ENCODE assay signal across 9 cellular contexts in the genomic region with DNA sequence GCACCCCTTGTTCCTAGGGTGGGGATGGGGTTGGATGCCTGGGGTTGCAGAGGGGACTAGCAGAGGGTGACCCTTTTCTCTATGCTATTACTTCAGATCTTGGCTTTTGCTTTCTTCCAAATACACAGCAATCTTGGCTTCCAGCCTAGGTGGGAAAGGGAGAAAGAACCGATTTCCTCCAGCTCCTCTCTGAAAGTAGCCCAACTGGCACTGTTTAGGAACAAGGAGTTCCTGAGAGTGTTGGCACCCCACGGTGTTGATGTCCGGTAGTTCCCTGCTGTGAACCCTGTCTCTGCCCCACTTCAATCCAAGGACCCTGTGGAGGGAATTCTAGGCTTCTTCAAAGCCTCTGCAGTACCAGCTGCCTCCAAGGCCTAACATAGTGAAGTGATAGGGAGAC. TPM values are rescaled to one million over a fixed set of nuclear protein-coding genes. Genes with fewer than 3 reads are reported as not detected.
DNase-seq lines count a peak whose midpoint lies in the region; FAIRE-seq and TF ChIP-seq lines count a peak whose summit lies in the region.
"Had no signal": no experiment of that assay in that cellular context is flagged by ENCODE, and none has a peak within 500 bp of the region (broad histone marks: within the 10 kb centered on the region; RNA-seq: fewer than 3 reads in every experiment).

No MANE protein-coding gene starts in this region.

- H3K9me3 ChIP-seq in muscle layer of duodenum (ENCODE audit: control insufficient read depth in 1 of 2, low read length in 2 of 2), result no peaks in the 10 kb centered on the region

- DNase-seq in LHCN-M2 (ENCODE audit: low read depth) (peak; percentile 38), NOMO-1 treated with DMSO at 0.1 percent for 48 hours (lab: John Stamatoyannopoulos, UW; ENCODE audit: unreplicated experiment) (no peak), D721Med (ENCODE audit: insufficient read length, low spot score) (no peak), DMS53 (lab: John Stamatoyannopoulos, UW) (no peak)
- DNase-seq in stimulated activated CD4-positive, alpha-beta T cell treated with anti-CD3 and anti-CD28 coated beads, Interleukin-4, amount 100 ng/mL, for 4 hours, result no peak
- DNase-seq: NCI-H1436 treated with DMSO at 0.1 percent for 48 hours had no signal

- no peaks in the 10 kb centered on the region for H3K27me3 ChIP-seq in muscle layer of duodenum (ENCODE audit: low read depth, low read length)

- no peak for FAIRE-seq in D721Med (lab: Jason Lieb, UNC)

- peaks cover 21 to 37% of the 10 kb centered on the region in 2 donors for H3K36me3 ChIP-seq in muscle layer of duodenum (ENCODE audit: control insufficient read depth in 1 of 2, insufficient read depth in 2 of 2, low read length in 2 of 2)

- TF ChIP-seq CTCF in 22Rv1 (IDR thresholded peaks at IDR 0.05), result no peak
- TF ChIP-seq CTCF in D721Med (IDR thresholded peaks at IDR 0.05; ENCODE audit: insufficient read depth, missing control alignments), result no peak

- peak overlapping the region; percentile 94 to 97 for H3K4me3 ChIP-seq in muscle layer of duodenum (ENCODE audit: low read depth in 1 of 2, low read length in 2 of 2)

- H3K4me1 ChIP-seq in muscle layer of duodenum (ENCODE audit: control insufficient read depth in 1 of 2, insufficient read depth in 2 of 2, low read length in 2 of 2), result peaks cover 21 to 40% of the 10 kb centered on the region in 2 donors

- peak overlapping the region; percentile 99 for H3K27ac ChIP-seq in 22Rv1
- peak overlapping the region; percentile 99 for H3K27ac ChIP-seq in cingulate gyrus (ENCODE audit: low read depth, low read length)
- peak overlapping the region; percentile 99 for H3K27ac ChIP-seq in muscle layer of duodenum (ENCODE audit: low read length)

RNA-seq across cellular contexts. Expression of a gene that starts 1.1 kb away (rescaled TPM):
- 121 and 132 TPM in 2 replicates for total RNA-seq in LHCN-M2 (2014; rRNA removed)
- polyA plus RNA-seq in LHCN-M2 (2012), result 231 TPM

RNA-seq across cellular contexts. Expression of a gene that starts 40.2 kb away (rescaled TPM):
- total RNA-seq in LHCN-M2 (2014; rRNA removed), result 56.5 and 56.6 TPM in 2 replicates
- 30.6 TPM for polyA plus RNA-seq in LHCN-M2 (2012)

RNA-seq across cellular contexts. Expression of a gene that starts 41.6 kb away (rescaled TPM):
- not detected in 2 replicates for total RNA-seq in LHCN-M2 (2014; rRNA removed)
- not detected for polyA plus RNA-seq in LHCN-M2 (2012)

RNA-seq across cellular contexts. Expression of a gene that starts 46.9 kb away (rescaled TPM):
- total RNA-seq in LHCN-M2 (2014; rRNA removed), result not detected in 2 replicates
- polyA plus RNA-seq in LHCN-M2 (2012), result 0.35 TPM

RNA-seq across cellular contexts. Expression of a gene that starts 47.7 kb away (rescaled TPM):
- total RNA-seq in LHCN-M2 (2014; rRNA removed), result 21.5 and 25.2 TPM in 2 replicates
- 38.1 TPM for polyA plus RNA-seq in LHCN-M2 (2012)
